ENCODE assay signal across 8 cellular contexts in the genomic region with DNA sequence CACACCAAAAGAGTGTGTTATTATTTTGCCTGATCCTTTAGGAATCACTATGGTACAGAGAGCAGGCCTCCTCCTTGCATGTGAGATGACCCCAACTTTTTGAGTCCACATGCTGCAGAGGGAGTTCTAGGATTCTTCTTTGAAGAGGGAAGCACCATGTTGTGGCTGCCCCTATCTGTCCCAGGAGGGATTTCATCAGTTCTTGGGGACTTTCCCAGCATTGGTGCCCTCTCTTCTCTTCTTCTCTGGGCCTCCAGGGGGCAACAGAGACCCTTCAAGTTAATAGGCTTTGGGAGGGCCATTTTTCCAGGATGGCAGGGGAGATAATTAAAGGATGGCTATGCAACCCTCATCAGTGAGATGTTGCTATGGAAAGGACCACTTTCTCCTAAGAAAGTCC. TPM values are rescaled to one million over a fixed set of nuclear protein-coding genes. Genes with fewer than 3 reads are reported as not detected.
DNase-seq lines count a peak whose midpoint lies in the region; ATAC-seq and TF ChIP-seq lines count a peak whose summit lies in the region.

No MANE protein-coding gene starts in this region.

- in situ Hi-C loops in GM13977 (cut with MboI; ENCODE audit: low pct_unique_long_range_greater_than_20kb, low sequenced_read_pairs, unreplicated experiment), result no loop called here

- DNase-seq in AG20443 (ENCODE audit: low spot score) (peak; percentile 32), GM13977 (ENCODE audit: low spot score) (peak; percentile 20), NCI-H524 (lab: John Stamatoyannopoulos, UW) (peak; percentile 42 to 49), fibroblast of gingiva (ENCODE audit: low read depth) (peak; percentile 26), NCI-H146 treated with DMSO at 0.1 percent for 48 hours (lab: John Stamatoyannopoulos, UW; ENCODE audit: unreplicated experiment) (no peak), immature natural killer cell (no peak), NCI-H1694 (lab: John Stamatoyannopoulos, UW) (no peak)

- peak; percentile 50 for TF ChIP-seq CTCF in GM13977 (IDR thresholded peaks at IDR 0.05; ENCODE audit: extremely low read depth, insufficient read depth, missing control alignments)

- H3K27ac Mint-ChIP-seq in immature natural killer cell, result no peak overlapping the region

- H3K9me3 Mint-ChIP-seq in immature natural killer cell, result no peaks in the 10 kb centered on the region

- no peak overlapping the region for H3K4me3 Mint-ChIP-seq in immature natural killer cell

- H3K36me3 Mint-ChIP-seq in immature natural killer cell, result no peaks in the 10 kb centered on the region

- peak; percentile 95 for ATAC-seq in HG02623 (IDR thresholded peaks at IDR 0.05; ENCODE audit: unreplicated experiment)

- peaks cover 0 to 3% (median 2%) of the 10 kb centered on the region in 3 donors for H3K27me3 Mint-ChIP-seq in immature natural killer cell (ENCODE audit: low read depth in 3 of 3)

- H3K4me1 Mint-ChIP-seq in immature natural killer cell, result no peaks in the 10 kb centered on the region

RNA-seq across cellular contexts. Expression of a gene that starts 3.6 kb away (rescaled TPM):
- not detected for polyA plus RNA-seq in immature natural killer cell

RNA-seq across cellular contexts. Expression of a gene that starts 14.0 kb away (rescaled TPM):
- not detected for polyA plus RNA-seq in immature natural killer cell

RNA-seq across cellular contexts. Expression of a gene that starts 49.0 kb away (rescaled TPM):
- polyA plus RNA-seq in immature natural killer cell, result not detected

Comparison
In these comparisons a context has a peak if more than half of its experiments do, and no peak if none do; other contexts are left out.
1. DNase-seq: peak in AG20443 (single experiment), GM13977 (single experiment), NCI-H524 (2 of 2) and fibroblast of gingiva (single experiment); none in NCI-H146 treated with DMSO at 0.1 percent for 48 hours (single experiment), immature natural killer cell (0 of 3) and NCI-H1694 (single experiment).